ENCODE assay signal across 20 cellular contexts in genomic region chr14:94570440-94570839, GRCh38. TPM values are rescaled to one million over a fixed set of nuclear protein-coding genes. Genes with fewer than 3 reads are reported as not detected.
DNase-seq lines count a peak whose midpoint lies in the region; ATAC-seq and TF ChIP-seq lines count a peak whose summit lies in the region.
"Had no signal": no experiment of that assay in that cellular context is flagged by ENCODE, and none has a peak within 500 bp of the region (broad histone marks: within the 10 kb centered on the region; RNA-seq: fewer than 3 reads in every experiment).

No MANE protein-coding gene starts in this region.

- H3K9me3 ChIP-seq in right atrium auricular region (no peaks in the 10 kb centered on the region), gastrocnemius medialis (no peaks in the 10 kb centered on the region)
- H3K9me3 ChIP-seq: A549 had no signal

- intact Hi-C loops in cardiac septum (cut with DNase I), result no loop called here
- intact Hi-C loops in gastrocnemius medialis (cut with DNase I; ENCODE audit: low total_unique reads), result no loop called here

- TF ChIP-seq POLR2A in gastrocnemius medialis (IDR thresholded peaks at IDR 0.05), result no peak

- in situ Hi-C loops in gastrocnemius medialis (cut with MboI; ENCODE audit: low sequenced_read_pairs in 4 of 4), result no loop called here

- no peaks in the 10 kb centered on the region for H3K36me3 ChIP-seq in right atrium auricular region
- H3K36me3 ChIP-seq in gastrocnemius medialis, result no peaks in the 10 kb centered on the region

- H3K4me1 ChIP-seq in right atrium auricular region, result peaks cover 0 to 18% of the 10 kb centered on the region in 2 donors
- H3K4me1 ChIP-seq in gastrocnemius medialis, result no peaks in the 10 kb centered on the region
- H3K4me1 ChIP-seq: A549 had no signal

- H3K27ac ChIP-seq in right atrium auricular region (no peak overlapping the region), gastrocnemius medialis (no peak overlapping the region)
- H3K27ac ChIP-seq: 22Rv1, A549, C4-2B had no signal

- TF ChIP-seq CTCF in right atrium auricular region (IDR thresholded peaks at IDR 0.05), result no peak
- no peak for TF ChIP-seq CTCF in gastrocnemius medialis (IDR thresholded peaks at IDR 0.05 in 4 of 5, conservative IDR thresholded peaks at IDR 0.05 in 1 of 5)

- ATAC-seq in gastrocnemius medialis (peak; percentile 32 to 46), HG02973 (IDR thresholded peaks at IDR 0.05; ENCODE audit: unreplicated experiment) (no peak)
- ATAC-seq: A549, HCT116 had no signal

- DNase-seq in cardiac septum (ENCODE audit: low spot score) (peak; percentile 67), right atrium auricular region (ENCODE audit: low spot score) (no peak), mesenteric fat pad (ENCODE audit: low spot score) (peak; percentile 47), gastrocnemius medialis (peak in 1 of 2 donors; percentile 24), islet precursor cell (no peak), NCI-H2081 (lab: John Stamatoyannopoulos, UW) (no peak)
- DNase-seq: AML-193; CD4-positive, alpha-beta memory T cell; DMS153; DMS79; GF-D8; GOT3; H7; HFFc6 had no signal

- H3K27me3 ChIP-seq in right atrium auricular region, result no peaks in the 10 kb centered on the region
- no peaks in the 10 kb centered on the region for H3K27me3 ChIP-seq in gastrocnemius medialis

- no peak overlapping the region for H3K4me3 ChIP-seq in right atrium auricular region
- no peak overlapping the region for H3K4me3 ChIP-seq in gastrocnemius medialis
- H3K4me3 ChIP-seq: A549 had no signal

RNA-seq across cellular contexts. Expression of gene SERPINA4, which starts 9.2 kb away (rescaled TPM):
- total RNA-seq in cardiac septum, result not detected
- not detected for total RNA-seq in right atrium auricular region
- total RNA-seq in mesenteric fat pad, result not detected
- total RNA-seq in gastrocnemius medialis, result under 1 TPM in 2 of 4 donors, not detected in 2; 0.13 to 0.26 TPM
- total RNA-seq: CD4-positive, alpha-beta memory T cell; Daoy; H7; HFFc6 had no signal

RNA-seq across cellular contexts. Expression of gene SERPINA5, which starts 10.8 kb away (rescaled TPM):
- 1.2 TPM for total RNA-seq in cardiac septum
- total RNA-seq in right atrium auricular region, result 1 to 10 TPM; 3.3 to 7.7 TPM
- total RNA-seq in mesenteric fat pad, result 0.48 TPM
- 10 to 100 TPM in 2 of 4 donors, 1 to 10 TPM in 2; 1.8 to 63.2 (median 19.8) TPM for total RNA-seq in gastrocnemius medialis
- total RNA-seq: CD4-positive, alpha-beta memory T cell; HFFc6 had no signal

RNA-seq across cellular contexts. Expression of gene SERPINA3, which starts 41.8 kb away (rescaled TPM):
- total RNA-seq in cardiac septum, result 24.5 TPM
- 100 to 1,000 TPM in 1 of 2 donors, 10 to 100 TPM in 1; 57.2 to 330 TPM for total RNA-seq in right atrium auricular region
- total RNA-seq in mesenteric fat pad, result 139 TPM
- total RNA-seq in gastrocnemius medialis, result 10 to 100 TPM; 18.3 to 80.9 (median 66.3) TPM
- total RNA-seq: CD4-positive, alpha-beta memory T cell; Daoy; H7; HFFc6 had no signal

Comparison
In these comparisons a context has a peak if more than half of its experiments do, and no peak if none do; other contexts are left out.
1. DNase-seq: peak in cardiac septum (single experiment) and mesenteric fat pad (single experiment); none in right atrium auricular region (single experiment), islet precursor cell (single experiment) and NCI-H2081 (0 of 2).